In genomic region chr20:48581167-48581566, GRCh38 we compare ENCODE assay signal across 23 cellular contexts.
"Had no signal": no experiment of that assay in that cellular context is flagged by ENCODE, and none has a peak within 500 bp of the region (broad histone marks: within the 10 kb centered on the region; RNA-seq: fewer than 3 reads in every experiment).

No MANE protein-coding gene starts in this region.

- FAIRE-seq: K562 had no signal

- H3K4me3 ChIP-seq: K562, SJCRH30 had no signal

- H3K4me1 Mint-ChIP-seq: IgD-negative memory B cell had no signal

- H3K4me3 Mint-ChIP-seq: IgD-negative memory B cell had no signal

- H3K9me3 ChIP-seq: SJCRH30 had no signal

- H3K27ac Mint-ChIP-seq: IgD-negative memory B cell had no signal

- H3K9ac ChIP-seq: KMS-11 had no signal

- H3K4me2 ChIP-seq: KMS-11 had no signal

- H3K27ac ChIP-seq: KMS-11, RWPE1, SJCRH30 had no signal

- H3K36me3 ChIP-seq: SJCRH30 had no signal

- H3K27me3 ChIP-seq: SJCRH30 had no signal

- DNase-seq: Kasumi-1, MM.1S, NCI-H1092 treated with DMSO at 0.1 percent for 48 hours, NCI-H1436, NCI-H187, NCI-H2029, NCI-H2081 treated with DMSO at 0.1 percent for 48 hours, NCI-H2171, NCI-H226, NCI-H446, NCI-H510A, NCI-H524 treated with DMSO at 0.1 percent for 48 hours, NCI-H69, NCI-H774, PC-3, SHP77 treated with DMSO at 0.1 percent for 48 hours, SJCRH30 had no signal

- ATAC-seq: K562, Panc1, PC-3, SK-N-SH treated with all-trans-retinoic acid at 6 μM for 48 hours had no signal
